11 cellular contexts compared by ENCODE assay signal in genomic region chr5:76717222-76718083, GRCh38. TPM values are rescaled to one million over a fixed set of nuclear protein-coding genes. Genes with fewer than 3 reads are reported as not detected.
DNase-seq lines count a peak whose midpoint lies in the region; ATAC-seq and TF ChIP-seq lines count a peak whose summit lies in the region.
"Had no signal": no experiment of that assay in that cellular context is flagged by ENCODE, and none has a peak within 500 bp of the region (broad histone marks: within the 10 kb centered on the region; RNA-seq: fewer than 3 reads in every experiment).

No MANE protein-coding gene starts in this region.

- DNase-seq in SJSA1 (ENCODE audit: low read depth in 1 of 2, low spot score in 2 of 2) (peak in 1 of 2 experiments; percentile 26), fibroblast of peridontal ligament (ENCODE audit: extremely low read depth) (peak; percentile 46), progenitor cell of endocrine pancreas (ENCODE audit: low spot score, unreplicated experiment) (no peak), body of pancreas (no peak), kidney tubule cell (ENCODE audit: low spot score) (no peak)
- DNase-seq: SHP77 treated with DMSO at 0.1 percent for 48 hours; stimulated activated CD4-positive, alpha-beta T cell treated with anti-CD3 and anti-CD28 coated beads, Interleukin-1b, Interleukin-23, amount 100 ng/mL, for 48 hours had no signal

- TF ChIP-seq POLR2A in body of pancreas (IDR thresholded peaks at IDR 0.05): no peak

- no peaks in the 10 kb centered on the region for H3K9me3 Mint-ChIP-seq in progenitor cell of endocrine pancreas (ENCODE audit: low read depth)
- H3K9me3 Mint-ChIP-seq: dendritic cell treated with granulocyte-macrophage colony-stimulating factor and Interleukin-4, amounts not matched to agents 40 ng/mL and 50 ng/mL, for 4 days had no signal

- no peaks in the 10 kb centered on the region for H3K9me3 ChIP-seq in SJSA1 (replicated peaks)
- no peaks in the 10 kb centered on the region for H3K9me3 ChIP-seq in body of pancreas

- ATAC-seq in GM18519 (IDR thresholded peaks at IDR 0.05; ENCODE audit: low FRiP score, unreplicated experiment): no peak
- no peak for ATAC-seq in GM21528 (IDR thresholded peaks at IDR 0.05; ENCODE audit: low FRiP score, unreplicated experiment)
- ATAC-seq in body of pancreas: no peak

- intact Hi-C loops in body of pancreas (cut with DNase I): no loop called here

- H3K4me3 ChIP-seq in GM08714 (ENCODE audit: low read length) (peak overlapping the region; percentile 84), SJSA1 (peak overlapping the region; percentile 85), body of pancreas (no peak overlapping the region)

- 84 to 89% methylated on average over 11 of the region's 11 CpGs for WGBS in body of pancreas, 2 donors

- no peaks in the 10 kb centered on the region for H3K27me3 ChIP-seq in SJSA1 (replicated peaks)
- H3K27me3 ChIP-seq in body of pancreas: peaks cover 0 to 6% of the 10 kb centered on the region in 2 donors

- H3K4me3 Mint-ChIP-seq in progenitor cell of endocrine pancreas (ENCODE audit: low read depth): peak overlapping the region; percentile 81

- H3K27me3 Mint-ChIP-seq in progenitor cell of endocrine pancreas: peaks cover 23% of the 10 kb centered on the region

- H3K27ac ChIP-seq in SJSA1 (peak overlapping the region; percentile 47), body of pancreas (no peak overlapping the region)

- H3K36me3 Mint-ChIP-seq in progenitor cell of endocrine pancreas (ENCODE audit: insufficient read depth): peaks cover 3% of the 10 kb centered on the region

- H3K36me3 ChIP-seq in SJSA1 (peaks cover 12% of the 10 kb centered on the region), body of pancreas (replicated peaks in 1 of 2; ENCODE audit: insufficient read depth in 1 of 2, low read depth in 2 of 2) (no peaks in the 10 kb centered on the region)

- peaks cover 14% of the 10 kb centered on the region for H3K4me1 Mint-ChIP-seq in progenitor cell of endocrine pancreas (ENCODE audit: low read depth)

- H3K27ac Mint-ChIP-seq in progenitor cell of endocrine pancreas: peak overlapping the region; percentile 79
- H3K27ac Mint-ChIP-seq: dendritic cell treated with granulocyte-macrophage colony-stimulating factor and Interleukin-4, amounts not matched to agents 40 ng/mL and 50 ng/mL, for 4 days had no signal

- H3K4me1 ChIP-seq in SJSA1 (replicated peaks): peaks cover 27% of the 10 kb centered on the region
- H3K4me1 ChIP-seq in body of pancreas: peaks cover 20% of the 10 kb centered on the region

- no peak for TF ChIP-seq CTCF in progenitor cell of endocrine pancreas (IDR thresholded peaks at IDR 0.05; ENCODE audit: unreplicated experiment)
- no peak for TF ChIP-seq CTCF in body of pancreas (IDR thresholded peaks at IDR 0.05)

RNA-seq across cellular contexts. Expression of gene F2R, which starts 1.5 kb away (rescaled TPM):
- 61.4 and 95.4 TPM in 2 replicates for total RNA-seq in SJSA1 (2014; rRNA removed; shearing (Covaris generic))
- total RNA-seq in progenitor cell of endocrine pancreas (25.1 and 28.7 TPM in 2 replicates), body of pancreas (10 to 100 TPM in 1 of 2 donors, 1 to 10 TPM in 1; 2.3 to 13.0 TPM)

Comparison
In these comparisons a context has a peak if more than half of its experiments do, and no peak if none do; other contexts are left out.
1. H3K4me3 ChIP-seq: peak in GM08714 (single experiment) and SJSA1 (single experiment); none in body of pancreas (0 of 2).